Comparison of ENCODE assay signal across 1 cellular context in the genomic region with DNA sequence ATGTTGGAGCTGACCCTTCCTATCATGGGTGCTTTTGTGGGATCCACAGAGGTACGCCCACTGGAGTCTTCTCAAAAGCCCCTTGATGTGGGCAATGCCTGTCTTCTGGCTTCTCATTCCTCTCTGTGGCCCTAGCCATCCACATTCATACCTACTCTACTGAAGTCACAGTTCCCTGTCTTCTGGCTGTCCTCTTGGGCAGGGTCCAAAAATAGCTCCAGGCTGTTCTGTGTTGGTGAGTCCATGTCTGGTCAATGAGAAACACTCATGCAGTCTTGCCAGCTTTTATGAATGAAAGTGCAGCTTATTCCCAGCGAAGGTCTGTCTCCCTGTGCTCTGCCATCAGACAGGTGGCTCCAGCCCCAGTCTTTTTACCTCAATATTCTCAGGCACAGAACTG.
TF ChIP-seq lines count a peak whose summit lies in the region.

No MANE protein-coding gene starts in this region.

TF ChIP-seq in IMR-90, 13 proteins besides CTCF, POLR2A, EP300 and RAD21:
- TF ChIP-seq, protein P1, sequence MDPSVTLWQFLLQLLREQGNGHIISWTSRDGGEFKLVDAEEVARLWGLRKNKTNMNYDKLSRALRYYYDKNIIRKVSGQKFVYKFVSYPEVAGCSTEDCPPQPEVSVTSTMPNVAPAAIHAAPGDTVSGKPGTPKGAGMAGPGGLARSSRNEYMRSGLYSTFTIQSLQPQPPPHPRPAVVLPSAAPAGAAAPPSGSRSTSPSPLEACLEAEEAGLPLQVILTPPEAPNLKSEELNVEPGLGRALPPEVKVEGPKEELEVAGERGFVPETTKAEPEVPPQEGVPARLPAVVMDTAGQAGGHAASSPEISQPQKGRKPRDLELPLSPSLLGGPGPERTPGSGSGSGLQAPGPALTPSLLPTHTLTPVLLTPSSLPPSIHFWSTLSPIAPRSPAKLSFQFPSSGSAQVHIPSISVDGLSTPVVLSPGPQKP (IDR thresholded peaks at IDR 0.05; ENCODE audit: borderline replicate concordance, low read depth, low read length), result no peak
- no peak for TF ChIP-seq RCOR1 (IDR thresholded peaks at IDR 0.05; ENCODE audit: insufficient replicate concordance, low read length)
- TF ChIP-seq USF2 (IDR thresholded peaks at IDR 0.05; ENCODE audit: low read depth, low read length), result no peak
- TF ChIP-seq CEBPB (IDR thresholded peaks at IDR 0.05; ENCODE audit: low read depth, low read length), result no peak
- no peak for TF ChIP-seq MAZ (IDR thresholded peaks at IDR 0.05; ENCODE audit: borderline replicate concordance, low read depth, low read length)
- no peak for TF ChIP-seq RFX5 (IDR thresholded peaks at IDR 0.05; ENCODE audit: low read depth, low read length)
- no peak for TF ChIP-seq FOS (IDR thresholded peaks at IDR 0.05; ENCODE audit: low read depth, low read length)
- TF ChIP-seq SMC3 (IDR thresholded peaks at IDR 0.05; ENCODE audit: low read depth, low read length), result no peak
